1 cellular context compared by ENCODE assay signal in the genomic region with DNA sequence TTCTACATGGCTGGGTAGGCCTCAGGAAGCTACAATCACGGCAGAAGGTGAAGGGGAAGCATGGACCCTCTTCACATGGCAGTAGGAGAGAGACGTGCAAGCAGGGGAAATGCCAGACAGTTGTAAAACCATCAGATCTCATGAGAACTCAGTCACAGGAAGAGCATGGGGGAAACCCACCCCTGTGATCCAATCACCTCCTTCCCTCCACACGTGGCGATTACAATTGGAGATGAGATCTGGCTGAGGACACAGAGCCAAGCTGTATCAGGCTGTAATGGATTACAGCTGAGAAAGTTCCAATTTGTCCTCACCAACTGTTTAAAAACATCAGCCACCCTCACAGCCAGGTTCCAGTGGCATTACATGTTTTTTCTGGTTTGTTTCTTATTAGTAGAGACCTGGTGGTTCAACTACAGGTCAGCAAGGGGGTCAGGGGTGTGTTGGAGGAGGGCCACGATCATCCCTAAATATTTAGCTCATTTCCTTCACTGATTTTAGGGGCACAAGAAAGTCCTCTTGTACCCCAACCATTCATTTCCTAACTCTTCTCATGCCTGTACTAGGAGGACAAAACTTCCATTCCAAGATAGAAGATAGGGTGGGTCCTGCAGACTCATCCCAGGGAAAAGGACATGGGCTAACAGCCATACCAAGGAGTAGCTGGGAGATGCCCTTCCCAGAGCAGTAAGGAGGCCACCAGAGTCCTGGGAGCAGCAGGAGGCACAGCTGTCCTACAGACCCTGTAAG.
TF ChIP-seq lines count a peak whose summit lies in the region.

No MANE protein-coding gene starts in this region.

TF ChIP-seq in H1, 55 proteins besides CTCF, POLR2A, EP300 and RAD21:
- no peak for TF ChIP-seq RFX5 (IDR thresholded peaks at IDR 0.05; ENCODE audit: borderline replicate concordance, low read depth, low read length)
- TF ChIP-seq SIRT6 (IDR thresholded peaks at IDR 0.05; ENCODE audit: low read length), result no peak
- no peak for TF ChIP-seq ASH2L (IDR thresholded peaks at IDR 0.05; ENCODE audit: low read length)
- TF ChIP-seq, protein P1, sequence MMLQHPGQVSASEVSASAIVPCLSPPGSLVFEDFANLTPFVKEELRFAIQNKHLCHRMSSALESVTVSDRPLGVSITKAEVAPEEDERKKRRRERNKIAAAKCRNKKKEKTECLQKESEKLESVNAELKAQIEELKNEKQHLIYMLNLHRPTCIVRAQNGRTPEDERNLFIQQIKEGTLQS (IDR thresholded peaks at IDR 0.05; ENCODE audit: insufficient read depth, low read depth, low read length), result no peak
- no peak for TF ChIP-seq TAF7 (optimal IDR thresholded peaks at IDR 0.05; ENCODE audit: borderline replicate concordance, low read depth, low read length)
- TF ChIP-seq EGR1 (IDR thresholded peaks at IDR 0.05; ENCODE audit: borderline replicate concordance, low read depth, low read length), result no peak
- TF ChIP-seq ATF2 (IDR thresholded peaks at IDR 0.05; ENCODE audit: low read length), result no peak
- no peak for TF ChIP-seq SP4 (IDR thresholded peaks at IDR 0.05; ENCODE audit: low read length)
- no peak for TF ChIP-seq CBX8 (IDR thresholded peaks at IDR 0.05; ENCODE audit: borderline replicate concordance, low read depth, low read length)
- TF ChIP-seq TCF12 (IDR thresholded peaks at IDR 0.05; ENCODE audit: low read depth, low read length), result no peak
- no peak for TF ChIP-seq CREB1 (IDR thresholded peaks at IDR 0.05)
- TF ChIP-seq SUZ12 (IDR thresholded peaks at IDR 0.05; ENCODE audit: low read length), result no peak
- no peak for TF ChIP-seq YY1 (IDR thresholded peaks at IDR 0.05; ENCODE audit: low read depth, low read length)
- TF ChIP-seq CTBP2 (IDR thresholded peaks at IDR 0.05; ENCODE audit: borderline replicate concordance, insufficient read depth, insufficient read length, low read length), result no peak
